In the genomic region with DNA sequence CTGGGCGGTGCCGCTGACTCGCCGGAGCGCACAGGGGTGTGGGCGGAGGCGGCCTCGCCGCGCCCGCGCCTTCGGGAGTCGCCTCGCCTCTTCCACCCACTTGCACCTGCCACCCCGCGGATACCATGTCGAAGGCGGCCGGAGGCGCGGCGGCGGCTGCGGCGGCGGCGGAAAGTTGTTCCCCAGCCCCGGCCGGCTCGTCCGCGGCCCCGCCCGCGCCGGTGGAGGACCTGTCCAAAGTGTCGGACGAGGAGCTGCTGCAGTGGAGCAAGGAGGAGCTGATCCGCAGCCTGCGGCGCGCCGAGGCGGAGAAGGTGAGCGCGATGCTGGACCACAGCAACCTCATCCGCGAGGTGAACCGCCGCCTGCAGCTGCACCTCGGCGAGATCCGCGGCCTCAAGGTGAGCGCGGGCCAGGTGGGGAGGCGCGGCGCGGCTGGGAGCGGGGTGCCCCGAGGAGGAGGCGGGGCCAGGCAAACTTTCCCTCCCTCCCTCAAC, we compare ENCODE assay signal across 9 cellular contexts. TPM values are rescaled to one million over a fixed set of nuclear protein-coding genes. Genes with fewer than 3 reads are reported as not detected.
DNase-seq lines count a peak whose midpoint lies in the region; ATAC-seq, FAIRE-seq and TF ChIP-seq lines count a peak whose summit lies in the region.
"Had no signal": no experiment of that assay in that cellular context is flagged by ENCODE, and none has a peak within 500 bp of the region (broad histone marks: within the 10 kb centered on the region; RNA-seq: fewer than 3 reads in every experiment).

No MANE protein-coding gene starts in this region.

- H3K4me3 ChIP-seq in GM12865 (ENCODE audit: low read depth, low read length) (no peak overlapping the region), astrocyte of the cerebellum (ENCODE audit: low read depth, low read length) (peak overlapping the region; percentile 54), kidney (ENCODE audit: low read length in 2 of 2) (peak overlapping the region; percentile 59 to 71), thyroid gland (replicated peaks in 1 of 3) (peak overlapping the region; percentile 64 to 85 (median 79))
- H3K4me3 ChIP-seq: PC-9 had no signal

- no peak for TF ChIP-seq CTCF in GM12865 (IDR thresholded peaks at IDR 0.05; ENCODE audit: insufficient read depth, low read depth, low read length, missing control alignments)
- TF ChIP-seq CTCF in astrocyte of the cerebellum (IDR thresholded peaks at IDR 0.05; ENCODE audit: low read depth, low read length, missing control alignments): no peak
- no peak for TF ChIP-seq CTCF in kidney (IDR thresholded peaks at IDR 0.05; ENCODE audit: borderline replicate concordance, extremely low read depth, insufficient read depth)
- no peak for TF ChIP-seq CTCF in thyroid gland (IDR thresholded peaks at IDR 0.05)

- no peaks in the 10 kb centered on the region for H3K27me3 ChIP-seq in thyroid gland

- DNase-seq in GM12865 (ENCODE audit: low read depth): peak; percentile 7
- DNase-seq in astrocyte of the cerebellum (ENCODE audit: low read depth): no peak
- DNase-seq in kidney: peak; percentile 78
- DNase-seq in thyroid gland: peak; percentile 64 to 69
- no peak for DNase-seq in stimulated activated CD4-positive, alpha-beta T cell treated with anti-CD3 and anti-CD28 coated beads, Interleukin-4, amount 100 ng/mL, for 24 hours
- DNase-seq in stimulated activated CD4-positive, alpha-beta T cell treated with anti-CD3 and anti-CD28 coated beads, Interleukin-1b, Interleukin-23, amount 100 ng/mL, for 48 hours: no peak

- no peak overlapping the region for H3K27ac ChIP-seq in kidney (ENCODE audit: low read depth in 2 of 2, low read length in 2 of 2)
- peak overlapping the region; percentile 85 to 92 (median 89) for H3K27ac ChIP-seq in thyroid gland
- H3K27ac ChIP-seq: PC-9 had no signal

- peak in 1 of 2 donors; percentile 65 for TF ChIP-seq POLR2A in thyroid gland (IDR thresholded peaks at IDR 0.05)

- in situ Hi-C loops in astrocyte of the cerebellum (cut with HindIII; ENCODE audit: low sequenced_read_pairs): loop anchor here (25.0 kb wide), 1 partner anchor 578 kb away; no protein-coding TSS in a partner anchor

- WGBS in thyroid gland, 2 donors: 2% methylated on average over 14 of the region's 64 CpGs; no CpG with 5 or more reads in 1 of the 2 donors

- intact Hi-C loops in kidney (cut with DNase I): loop anchor here (5.0 kb wide), 1 partner anchor 568 kb away; no protein-coding TSS in a partner anchor
- intact Hi-C loops in thyroid gland (cut with DNase I): loop anchor here (5.0 kb wide), 1 partner anchor 568 kb away; no protein-coding TSS in a partner anchor

- H3K9me3 ChIP-seq in kidney (ENCODE audit: control insufficient read depth in 1 of 2, low read length in 2 of 2): no peaks in the 10 kb centered on the region
- no peaks in the 10 kb centered on the region for H3K9me3 ChIP-seq in thyroid gland

- peaks cover 0 to 5% of the 10 kb centered on the region in 2 donors for H3K4me1 ChIP-seq in kidney (ENCODE audit: control insufficient read depth in 1 of 2, insufficient read depth in 1 of 2, low read depth in 1 of 2, low read length in 2 of 2)
- H3K4me1 ChIP-seq in thyroid gland: peaks cover 31 to 37% of the 10 kb centered on the region in 2 donors

- no peak for FAIRE-seq in kidney (lab: Jason Lieb, UNC)

- no peaks in the 10 kb centered on the region for H3K36me3 ChIP-seq in kidney (ENCODE audit: control insufficient read depth in 1 of 2, insufficient read depth in 2 of 2, low read length in 2 of 2)
- H3K36me3 ChIP-seq in thyroid gland: no peaks in the 10 kb centered on the region

- peak; percentile 14 for ATAC-seq in HG03039 (IDR thresholded peaks at IDR 0.05; ENCODE audit: unreplicated experiment)
- no peak for ATAC-seq in GM21737 (IDR thresholded peaks at IDR 0.05; ENCODE audit: unreplicated experiment)

- H3K9ac ChIP-seq in kidney (ENCODE audit: low read length in 2 of 2): no peak overlapping the region

RNA-seq across cellular contexts. Expression of a gene that starts 0.8 kb away (rescaled TPM):
- total RNA-seq in kidney (2.1 TPM), thyroid gland (10 to 100 TPM; 24.5 to 36.4 (median 27.6) TPM)
- 0.65 TPM for polyA plus RNA-seq in kidney (ENCODE audit: insufficient read depth, low read depth, low replicate concordance)
- total RNA-seq: PC-9 had no signal

Comparison
In these comparisons a context has a peak if more than half of its experiments do, and no peak if none do; other contexts are left out.
1. DNase-seq: peak in GM12865 (single experiment), kidney (single experiment) and thyroid gland (2 of 2); none in astrocyte of the cerebellum (single experiment), stimulated activated CD4-positive, alpha-beta T cell treated with anti-CD3 and anti-CD28 coated beads, Interleukin-4, amount 100 ng/mL, for 24 hours (single experiment) and stimulated activated CD4-positive, alpha-beta T cell treated with anti-CD3 and anti-CD28 coated beads, Interleukin-1b, Interleukin-23, amount 100 ng/mL, for 48 hours (single experiment).
2. H3K27ac ChIP-seq: peak in thyroid gland (3 of 3); none in kidney (0 of 2).